11 cellular contexts compared by ENCODE assay signal in the genomic region with DNA sequence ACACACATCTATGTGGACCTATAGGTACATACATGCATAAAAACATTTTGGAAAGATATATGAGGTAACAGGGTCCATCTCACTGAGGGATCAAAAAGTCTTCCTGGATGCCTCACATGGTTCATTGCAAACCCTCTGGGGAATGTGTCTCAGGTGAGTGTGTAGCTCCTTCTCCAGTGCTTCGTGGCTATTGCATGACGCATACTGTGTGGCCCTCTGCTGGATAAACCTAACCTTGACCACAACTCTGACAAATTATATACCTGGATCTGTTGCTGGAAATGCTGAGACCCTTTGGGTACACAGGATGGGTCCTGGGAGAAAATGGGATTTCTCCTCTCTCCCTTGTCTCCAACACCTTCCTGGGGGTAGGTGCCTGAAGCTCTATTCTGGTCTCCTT.
DNase-seq lines count a peak whose midpoint lies in the region; ATAC-seq and TF ChIP-seq lines count a peak whose summit lies in the region.
"Had no signal": no experiment of that assay in that cellular context is flagged by ENCODE, and none has a peak within 500 bp of the region (broad histone marks: within the 10 kb centered on the region; RNA-seq: fewer than 3 reads in every experiment).

No MANE protein-coding gene starts in this region.

- CTCF ChIA-PET in HCT116 (lab: Charles Lee) = interaction anchor here (0.6 to 1.0 kb wide), 2 partner anchors 61 to 63 kb away, joined by 5 to 8 read pairs; no protein-coding TSS in a partner anchor

- no TSS peak for BruUV-seq in HCT116 (replicated peaks; lab: Mats Ljungman, UMichigan)

- ATAC-seq in HCT116 (peak; percentile 88), GM19328 (IDR thresholded peaks at IDR 0.05; ENCODE audit: unreplicated experiment) (no peak)

- no peak overlapping the region for H3K4me2 ChIP-seq in HCT116 (ENCODE audit: low read length)

- POLR2A ChIA-PET in HCT116 (lab: Charles Lee) = no interaction called here

- no peak overlapping the region for H3K27ac Mint-ChIP-seq in activated T-cell treated with anti-CD3 and anti-CD28 coated beads, Interleukin-2, amount 50 U/mL, for 24 hours
- H3K27ac Mint-ChIP-seq: CD14-positive monocyte had no signal

- RAD21 ChIA-PET in HCT116 (lab: Charles Lee; ENCODE audit: low non-redundant PET in 1 of 2, low total read pairs in 2 of 2, uncharacterized antibody in 2 of 2, unreplicated experiment in 2 of 2) = no interaction called here

- no peaks in the 10 kb centered on the region for H3K4me1 Mint-ChIP-seq in activated T-cell treated with anti-CD3 and anti-CD28 coated beads, Interleukin-2, amount 50 U/mL, for 24 hours (ENCODE audit: low read depth)
- H3K4me1 Mint-ChIP-seq: CD14-positive monocyte had no signal

- H3K27me3 Mint-ChIP-seq in activated T-cell treated with anti-CD3 and anti-CD28 coated beads, Interleukin-2, amount 50 U/mL, for 24 hours = no peaks in the 10 kb centered on the region

- TF ChIP-seq POLR2A in HCT116 (IDR thresholded peaks at IDR 0.05; ENCODE audit: borderline replicate concordance, extremely low read depth, insufficient read depth, insufficient read length) = no peak

- TF ChIP-seq RAD21 in HCT116 (IDR thresholded peaks at IDR 0.05; ENCODE audit: low read depth) = peak; percentile 45

- H4K20me1 ChIP-seq in HCT116 (ENCODE audit: insufficient read depth) = no peaks in the 10 kb centered on the region

- no peaks in the 10 kb centered on the region for H3K9me3 Mint-ChIP-seq in activated T-cell treated with anti-CD3 and anti-CD28 coated beads, Interleukin-2, amount 50 U/mL, for 24 hours
- H3K9me3 Mint-ChIP-seq: CD14-positive monocyte had no signal

- no peak overlapping the region for H3K9ac ChIP-seq in HCT116 (ENCODE audit: low read length)

- H2AFZ ChIP-seq in HCT116 (ENCODE audit: low read depth, low read length, poor library complexity, severe bottlenecking) = no peak overlapping the region

- H3K4me1 ChIP-seq in HCT116 (ENCODE audit: control insufficient read depth in 1 of 2, insufficient read depth in 2 of 2, low read length in 2 of 2) = no peaks in the 10 kb centered on the region

- peaks cover 11% of the 10 kb centered on the region; the same call in 1 of the 2 replicates for H3K27me3 ChIP-seq in HCT116 (ENCODE audit: insufficient read depth, low read length)

- no peaks in the 10 kb centered on the region for H3K9me3 ChIP-seq in HCT116 (ENCODE audit: control insufficient read depth in 1 of 2, insufficient read depth in 1 of 2, low read depth in 1 of 2, low read length in 2 of 2)

- no peaks in the 10 kb centered on the region for H3K79me2 ChIP-seq in HCT116 (ENCODE audit: insufficient read depth, low read length)

- DNase-seq in D341Med (ENCODE audit: low spot score) (peak; percentile 32), HCT116 (ENCODE audit: low read depth, low spot score) (peak; percentile 31), SHP77 (lab: John Stamatoyannopoulos, UW) (peak; percentile 2 to 16), kidney glomerular epithelial cell (lab: John Stamatoyannopoulos, UW) (peak; percentile 44), GM19238 (ENCODE audit: insufficient read length, low spot score) (no peak), GM20000 (ENCODE audit: low spot score) (no peak)
- no peak for DNase-seq in activated T-cell treated with anti-CD3 and anti-CD28 coated beads, Interleukin-2, amount 50 U/mL, for 24 hours
- DNase-seq: central memory CD4-positive, alpha-beta T cell; KBM-7 had no signal

- H3K4me3 ChIP-seq in HCT116 (replicated peaks in 1 of 2; ENCODE audit: low read depth in 1 of 2, low read length in 2 of 2) = no peak overlapping the region

- no peak overlapping the region for H3K4me3 Mint-ChIP-seq in activated T-cell treated with anti-CD3 and anti-CD28 coated beads, Interleukin-2, amount 50 U/mL, for 24 hours
- H3K4me3 Mint-ChIP-seq: CD14-positive monocyte had no signal

- no peaks in the 10 kb centered on the region for H3K36me3 Mint-ChIP-seq in activated T-cell treated with anti-CD3 and anti-CD28 coated beads, Interleukin-2, amount 50 U/mL, for 24 hours (ENCODE audit: low read depth)
- H3K36me3 Mint-ChIP-seq: CD14-positive monocyte had no signal

- TF ChIP-seq CTCF in HCT116 (IDR thresholded peaks at IDR 0.05 in 2 of 3, conservative IDR thresholded peaks at IDR 0.05 in 1 of 3; ENCODE audit: borderline replicate concordance in 1 of 3, insufficient read depth in 1 of 3, low read depth in 2 of 3, low read length in 2 of 3) (peak; percentile 18 to 53 (median 50); a peak in 4 of 6 replicates), GM20000 (IDR thresholded peaks at IDR 0.05; ENCODE audit: extremely low read depth, missing control alignments) (no peak)

- H3K36me3 ChIP-seq in HCT116 (ENCODE audit: control insufficient read depth in 1 of 2, insufficient read depth in 2 of 2, low read length in 2 of 2) = no peaks in the 10 kb centered on the region

- intact Hi-C loops in HCT116 (cut with micrococcal nuclease) = loop anchor here (1.0 kb wide), 1 partner anchor 65 kb away; no protein-coding TSS in a partner anchor

- H3K27ac ChIP-seq in HCT116 (ENCODE audit: low read depth, low read length) = no peak overlapping the region

- H3K9me2 ChIP-seq in HCT116 (ENCODE audit: insufficient read depth) = no peaks in the 10 kb centered on the region

TF ChIP-seq in HCT116, 20 proteins besides CTCF, POLR2A, EP300 and RAD21:
- TF ChIP-seq SIN3A (IDR thresholded peaks at IDR 0.05; ENCODE audit: low read depth) = no peak
- TF ChIP-seq FOSL1 (IDR thresholded peaks at IDR 0.05; ENCODE audit: low read depth) = no peak
- no peak for TF ChIP-seq ZFX (IDR thresholded peaks at IDR 0.05)
- TF ChIP-seq, protein P1, sequence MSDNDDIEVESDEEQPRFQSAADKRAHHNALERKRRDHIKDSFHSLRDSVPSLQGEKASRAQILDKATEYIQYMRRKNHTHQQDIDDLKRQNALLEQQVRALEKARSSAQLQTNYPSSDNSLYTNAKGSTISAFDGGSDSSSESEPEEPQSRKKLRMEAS (IDR thresholded peaks at IDR 0.05) = no peak
- TF ChIP-seq CEBPB (IDR thresholded peaks at IDR 0.05; ENCODE audit: low read depth) = no peak
- TF ChIP-seq JUND (IDR thresholded peaks at IDR 0.05) = no peak
- TF ChIP-seq EZH2phosphoT487 (IDR thresholded peaks at IDR 0.05; ENCODE audit: borderline replicate concordance) = no peak
- TF ChIP-seq TCF7L2 (IDR thresholded peaks at IDR 0.05; ENCODE audit: borderline replicate concordance, extremely low read depth, insufficient read depth, insufficient read length) = no peak
- TF ChIP-seq, protein P2, sequence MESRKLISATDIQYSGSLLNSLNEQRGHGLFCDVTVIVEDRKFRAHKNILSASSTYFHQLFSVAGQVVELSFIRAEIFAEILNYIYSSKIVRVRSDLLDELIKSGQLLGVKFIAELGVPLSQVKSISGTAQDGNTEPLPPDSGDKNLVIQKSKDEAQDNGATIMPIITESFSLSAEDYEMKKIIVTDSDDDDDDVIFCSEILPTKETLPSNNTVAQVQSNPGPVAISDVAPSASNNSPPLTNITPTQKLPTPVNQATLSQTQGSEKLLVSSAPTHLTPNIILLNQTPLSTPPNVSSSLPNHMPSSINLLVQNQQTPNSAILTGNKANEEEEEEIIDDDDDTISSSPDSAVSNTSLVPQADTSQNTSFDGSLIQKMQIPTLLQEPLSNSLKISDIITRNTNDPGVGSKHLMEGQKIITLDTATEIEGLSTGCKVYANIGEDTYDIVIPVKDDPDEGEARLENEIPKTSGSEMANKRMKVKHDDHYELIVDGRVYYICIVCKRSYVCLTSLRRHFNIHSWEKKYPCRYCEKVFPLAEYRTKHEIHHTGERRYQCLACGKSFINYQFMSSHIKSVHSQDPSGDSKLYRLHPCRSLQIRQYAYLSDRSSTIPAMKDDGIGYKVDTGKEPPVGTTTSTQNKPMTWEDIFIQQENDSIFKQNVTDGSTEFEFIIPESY (IDR thresholded peaks at IDR 0.05; ENCODE audit: extremely low read depth, insufficient replicate concordance, low read length) = no peak
- no peak for TF ChIP-seq ELF1 (IDR thresholded peaks at IDR 0.05; ENCODE audit: borderline replicate concordance, low read depth)
- no peak for TF ChIP-seq POLR2AphosphoS5 (IDR thresholded peaks at IDR 0.05; ENCODE audit: low read depth, low read length)
- no peak for TF ChIP-seq SP1 (IDR thresholded peaks at IDR 0.05; ENCODE audit: low read depth)
- TF ChIP-seq, protein P3, sequence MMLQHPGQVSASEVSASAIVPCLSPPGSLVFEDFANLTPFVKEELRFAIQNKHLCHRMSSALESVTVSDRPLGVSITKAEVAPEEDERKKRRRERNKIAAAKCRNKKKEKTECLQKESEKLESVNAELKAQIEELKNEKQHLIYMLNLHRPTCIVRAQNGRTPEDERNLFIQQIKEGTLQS (IDR thresholded peaks at IDR 0.05) = no peak
- no peak for TF ChIP-seq ZNF274 (IDR thresholded peaks at IDR 0.05; ENCODE audit: low read depth, low read length)
- TF ChIP-seq YY1 (IDR thresholded peaks at IDR 0.05; ENCODE audit: extremely low read depth, insufficient replicate concordance, low read depth, low read length) = no peak

Comparison
In these comparisons a context has a peak if more than half of its experiments do, and no peak if none do; other contexts are left out.
1. DNase-seq: peak in D341Med (single experiment), HCT116 (single experiment), SHP77 (2 of 2) and kidney glomerular epithelial cell (single experiment); none in GM19238 (single experiment), activated T-cell treated with anti-CD3 and anti-CD28 coated beads, Interleukin-2, amount 50 U/mL, for 24 hours (single experiment) and GM20000 (single experiment).